ENCODE assay signal across 20 cellular contexts in genomic region chr12:104356231-104357115, GRCh38. TPM values are rescaled to one million over a fixed set of nuclear protein-coding genes. Genes with fewer than 3 reads are reported as not detected.
DNase-seq lines count a peak whose midpoint lies in the region; ATAC-seq and TF ChIP-seq lines count a peak whose summit lies in the region.
"Had no signal": no experiment of that assay in that cellular context is flagged by ENCODE, and none has a peak within 500 bp of the region (broad histone marks: within the 10 kb centered on the region; RNA-seq: fewer than 3 reads in every experiment).

No MANE protein-coding gene starts in this region.

- no peaks in the 10 kb centered on the region for H3K4me1 ChIP-seq in neural progenitor cell
- H3K4me1 ChIP-seq: lower lobe of right lung, parathyroid adenoma had no signal

- H3F3A ChIP-seq in neural progenitor cell (ENCODE audit: low read depth), result no peaks in the 10 kb centered on the region

- H3K9me3 ChIP-seq in neural progenitor cell (ENCODE audit: low read depth), result no peaks in the 10 kb centered on the region

- H3K79me2 ChIP-seq in neural progenitor cell (ENCODE audit: low read depth), result no peaks in the 10 kb centered on the region
- H3K79me2 ChIP-seq: parathyroid adenoma had no signal

- H3K27me3 ChIP-seq in neural progenitor cell, result no peaks in the 10 kb centered on the region

- no peak overlapping the region for H3K27ac ChIP-seq in neural progenitor cell
- H3K27ac ChIP-seq: epithelial cell of prostate, lower lobe of right lung, parathyroid adenoma, skin epidermis had no signal

- H3K4me2 ChIP-seq in neural progenitor cell, result no peak overlapping the region

- peaks cover 5% of the 10 kb centered on the region for H3K9me3 Mint-ChIP-seq in neural progenitor cell
- H3K9me3 Mint-ChIP-seq: activated T-helper 2 cell treated with anti-CD3 and anti-CD28 coated beads, Interferon-gamma antibody, Interleukin-2, Interleukin-4, amounts not matched to agents 10 μg/mL and 5 μg/mL and 100 μg/mL, durations not matched to agents 14 hours and 24 hours and 36 hours; T-helper 1 cell treated with Interleukin-12 subunit alpha and Interleukin-12 subunit beta and Interleukin-4 antibody, amounts not matched to agents 30 μg/mL and 1 μg/mL, for 36 hours had no signal

- H4K20me1 ChIP-seq in neural progenitor cell (ENCODE audit: low read depth), result no peaks in the 10 kb centered on the region

- no peak overlapping the region for H3K4me3 Mint-ChIP-seq in neural progenitor cell
- H3K4me3 Mint-ChIP-seq: activated B cell treated with CpG ODN at 0.5 μM for 24 hours; activated CD8-positive, alpha-beta T cell treated with anti-CD3 and anti-CD28 coated beads for 36 hours; T-helper 1 cell treated with Interleukin-12 subunit alpha and Interleukin-12 subunit beta and Interleukin-4 antibody, amounts not matched to agents 30 μg/mL and 1 μg/mL, for 36 hours had no signal

- peak overlapping the region; percentile 19 for H3K27ac Mint-ChIP-seq in neural progenitor cell
- H3K27ac Mint-ChIP-seq: activated B cell treated with CpG ODN at 0.5 μM for 24 hours; activated CD8-positive, alpha-beta T cell treated with anti-CD3 and anti-CD28 coated beads for 36 hours had no signal

- H3K27me3 Mint-ChIP-seq in neural progenitor cell (ENCODE audit: insufficient read depth, low read depth), result peaks cover 4% of the 10 kb centered on the region
- H3K27me3 Mint-ChIP-seq: activated B cell treated with CpG ODN at 0.5 μM for 24 hours; activated CD8-positive, alpha-beta T cell treated with anti-CD3 and anti-CD28 coated beads for 36 hours had no signal

- no peaks in the 10 kb centered on the region for H3K36me3 ChIP-seq in neural progenitor cell

- H3K4me3 ChIP-seq in neural progenitor cell, result no peak overlapping the region
- H3K4me3 ChIP-seq: lower lobe of right lung, skin epidermis had no signal

- no peak overlapping the region for H2AFZ ChIP-seq in neural progenitor cell (replicated peaks)
- H2AFZ ChIP-seq: parathyroid adenoma had no signal

- no peak for TF ChIP-seq CTCF in neural progenitor cell (IDR thresholded peaks at IDR 0.05)

- ATAC-seq in GM18868 (IDR thresholded peaks at IDR 0.05; ENCODE audit: unreplicated experiment) (no peak), HG03442 (IDR thresholded peaks at IDR 0.05; ENCODE audit: unreplicated experiment) (no peak)
- ATAC-seq: activated CD8-positive, alpha-beta T cell treated with anti-CD3 and anti-CD28 coated beads for 36 hours had no signal

- DNase-seq in EH (ENCODE audit: low read depth) (peak; percentile 59), M059J (ENCODE audit: low read depth) (peak; percentile 49), cerebellar cortex (ENCODE audit: low spot score) (peak; percentile 45), neural progenitor cell (ENCODE audit: low spot score) (no peak), DMS153 (lab: John Stamatoyannopoulos, UW) (no peak)
- DNase-seq: activated B cell treated with CpG ODN at 0.5 μM for 24 hours; activated CD8-positive, alpha-beta T cell treated with anti-CD3 and anti-CD28 coated beads for 36 hours; aorta; H7; Karpas-422; lower lobe of right lung; NK-92 treated with Interleukin-12 subunit alpha and Interleukin-12 subunit beta, amount 100 ng/mL, for 24 hours; stimulated activated CD4-positive, alpha-beta T cell treated with anti-CD3 and anti-CD28 coated beads, Interleukin-4, amount 100 ng/mL, for 24 hours had no signal

- H3K36me3 Mint-ChIP-seq in neural progenitor cell, result peaks cover 7% of the 10 kb centered on the region

- no peaks in the 10 kb centered on the region for H3K4me1 Mint-ChIP-seq in neural progenitor cell
- H3K4me1 Mint-ChIP-seq: activated B cell treated with CpG ODN at 0.5 μM for 24 hours had no signal

- no peak overlapping the region for H3K9ac ChIP-seq in neural progenitor cell
- H3K9ac ChIP-seq: parathyroid adenoma had no signal

RNA-seq across cellular contexts. Expression of gene EID3, which starts 52.9 kb away (rescaled TPM):
- 0.10 and 1.0 TPM in 2 replicates for total RNA-seq in M059J (2014; rRNA removed; shearing (Covaris generic))
- total RNA-seq in neural progenitor cell (ENCODE audit: low replicate concordance), result 4.3 and 8.0 TPM in 2 replicates

Comparison
In these comparisons a context has a peak if more than half of its experiments do, and no peak if none do; other contexts are left out.
1. DNase-seq: peak in EH (single experiment), M059J (single experiment) and cerebellar cortex (single experiment); none in neural progenitor cell (single experiment) and DMS153 (single experiment).